ENCODE assay signal across 9 cellular contexts in the genomic region with DNA sequence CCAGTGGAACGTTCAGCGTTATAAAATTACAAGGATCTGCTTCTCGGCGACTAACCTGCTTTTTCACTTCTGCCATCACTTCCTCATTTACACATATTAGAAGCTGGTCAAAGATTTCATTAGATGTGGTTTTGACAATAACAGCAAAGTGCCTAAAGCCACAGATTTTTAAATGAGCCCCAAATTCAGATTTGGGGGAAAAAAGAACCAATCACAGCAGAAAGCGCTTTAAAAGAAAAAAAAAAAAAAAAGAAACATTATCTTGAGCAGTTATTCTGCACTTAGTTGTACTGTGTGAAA.
DNase-seq lines count a peak whose midpoint lies in the region; ATAC-seq, FAIRE-seq and TF ChIP-seq lines count a peak whose summit lies in the region.
"Had no signal": no experiment of that assay in that cellular context is flagged by ENCODE, and none has a peak within 500 bp of the region (broad histone marks: within the 10 kb centered on the region; RNA-seq: fewer than 3 reads in every experiment).

No MANE protein-coding gene starts in this region.

- no peaks in the 10 kb centered on the region for H3K27me3 ChIP-seq in endothelial cell of umbilical vein (ENCODE audit: control insufficient read depth in 2 of 2, insufficient read depth in 2 of 2, low read length in 2 of 2)
- no peaks in the 10 kb centered on the region for H3K27me3 ChIP-seq in subcutaneous abdominal adipose tissue (ENCODE audit: control insufficient read depth in 5 of 5, insufficient read depth in 4 of 5, low read length in 5 of 5)

- H3K9me3 ChIP-seq in endothelial cell of umbilical vein (replicated peaks; ENCODE audit: control insufficient read depth, insufficient read depth, low read length) (no peaks in the 10 kb centered on the region), subcutaneous abdominal adipose tissue (ENCODE audit: control insufficient read depth in 5 of 5, low read length in 5 of 5) (no peaks in the 10 kb centered on the region)

- peaks cover 34% of the 10 kb centered on the region for H3K4me1 ChIP-seq in endothelial cell of umbilical vein (ENCODE audit: control insufficient read depth, extremely low read depth, insufficient read depth, low read length)
- H3K4me1 ChIP-seq in subcutaneous abdominal adipose tissue (ENCODE audit: control insufficient read depth in 5 of 5, insufficient read depth in 5 of 5, low read length in 5 of 5): peaks cover 2 to 59% (median 37%) of the 10 kb centered on the region in 5 donors

- no peaks in the 10 kb centered on the region for H3K9me3 Mint-ChIP-seq in activated T-helper 1 cell treated with anti-CD3 and anti-CD28 coated beads, Interleukin-12 subunit alpha, Interleukin-12 subunit beta, Interleukin-2, Interleukin-4 antibody, amounts not matched to agents 30 ng/mL and 10 ng/mL and 1 ng/mL, durations not matched to agents 14 hours and 24 hours and 36 hours
- H3K9me3 Mint-ChIP-seq: activated naive CD4-positive, alpha-beta T cell treated with anti-CD3 and anti-CD28 coated beads, Interleukin-2, amount 50 U/mL, for 24 hours had no signal

- no peak overlapping the region for H3K27ac Mint-ChIP-seq in activated T-helper 1 cell treated with anti-CD3 and anti-CD28 coated beads, Interleukin-12 subunit alpha, Interleukin-12 subunit beta, Interleukin-2, Interleukin-4 antibody, amounts not matched to agents 30 ng/mL and 10 ng/mL and 1 ng/mL, durations not matched to agents 14 hours and 24 hours and 36 hours
- H3K27ac Mint-ChIP-seq: activated naive CD4-positive, alpha-beta T cell treated with anti-CD3 and anti-CD28 coated beads, Interleukin-2, amount 50 U/mL, for 24 hours had no signal

- dilution Hi-C loops in endothelial cell of umbilical vein (cut with MboI; ENCODE audit: extremely low pct_ligation_motif_present, low sequenced_read_pairs): no loop called here

- no peaks in the 10 kb centered on the region for H3K4me1 Mint-ChIP-seq in activated T-helper 1 cell treated with anti-CD3 and anti-CD28 coated beads, Interleukin-12 subunit alpha, Interleukin-12 subunit beta, Interleukin-2, Interleukin-4 antibody, amounts not matched to agents 30 ng/mL and 10 ng/mL and 1 ng/mL, durations not matched to agents 14 hours and 24 hours and 36 hours (ENCODE audit: low read depth)
- H3K4me1 Mint-ChIP-seq: activated naive CD4-positive, alpha-beta T cell treated with anti-CD3 and anti-CD28 coated beads, Interleukin-2, amount 50 U/mL, for 24 hours had no signal

- POLR2A ChIA-PET in endothelial cell of umbilical vein (lab: Charles Lee): interaction anchor here (0.7 kb wide), 1 partner anchor 18 kb away, joined by 3 read pairs; no protein-coding TSS in a partner anchor

- in situ Hi-C loops in G401 (cut with HindIII; ENCODE audit: low sequenced_read_pairs): no loop called here

- BruUV-seq in endothelial cell of umbilical vein (replicated peaks; lab: Mats Ljungman, UMichigan): TSS peak; percentile 86

- no peaks in the 10 kb centered on the region for H3K36me3 Mint-ChIP-seq in activated T-helper 1 cell treated with anti-CD3 and anti-CD28 coated beads, Interleukin-12 subunit alpha, Interleukin-12 subunit beta, Interleukin-2, Interleukin-4 antibody, amounts not matched to agents 30 ng/mL and 10 ng/mL and 1 ng/mL, durations not matched to agents 14 hours and 24 hours and 36 hours (ENCODE audit: low read depth)
- H3K36me3 Mint-ChIP-seq: activated naive CD4-positive, alpha-beta T cell treated with anti-CD3 and anti-CD28 coated beads, Interleukin-2, amount 50 U/mL, for 24 hours had no signal

- H3K27ac ChIP-seq in endothelial cell of umbilical vein (ENCODE audit: insufficient read depth, low read depth, low read length): peak overlapping the region; percentile 49
- peak overlapping the region; percentile 77 for H3K27ac ChIP-seq in subcutaneous abdominal adipose tissue (ENCODE audit: low read depth, low read length)

- no peaks in the 10 kb centered on the region for H3K9me1 ChIP-seq in endothelial cell of umbilical vein (replicated peaks; ENCODE audit: control insufficient read depth, extremely low read depth, insufficient read depth, low read length)

- no peak for FAIRE-seq in endothelial cell of umbilical vein (lab: Jason Lieb, UNC)

- TF ChIP-seq CTCF in endothelial cell of umbilical vein (IDR thresholded peaks at IDR 0.05; ENCODE audit: extremely low read depth in 1 of 2, insufficient read depth in 1 of 2, low read depth in 1 of 2, low read length in 2 of 2): no peak

- H3K4me3 ChIP-seq in endothelial cell of umbilical vein (replicated peaks in 1 of 3; ENCODE audit: insufficient read depth in 1 of 3, low read depth in 1 of 3, low read length in 3 of 3): peak overlapping the region in 1 of 3 experiments; percentile 29
- peak overlapping the region; percentile 50 to 76 (median 58) for H3K4me3 ChIP-seq in subcutaneous abdominal adipose tissue (ENCODE audit: low read depth in 1 of 5, low read length in 5 of 5)

- ATAC-seq in GM19452 (IDR thresholded peaks at IDR 0.05; ENCODE audit: unreplicated experiment) (peak; percentile 71), HG03439 (IDR thresholded peaks at IDR 0.05; ENCODE audit: unreplicated experiment) (peak; percentile 50), GM19455 (IDR thresholded peaks at IDR 0.05; ENCODE audit: unreplicated experiment) (no peak)

- CTCF ChIA-PET in endothelial cell of umbilical vein (lab: Charles Lee): interaction anchor here (1.0 to 1.4 kb wide), 4 partner anchors 32 to 152 kb away, joined by 3 to 6 read pairs (median 4); no protein-coding TSS in a partner anchor

- intact Hi-C loops in endothelial cell of umbilical vein (cut with micrococcal nuclease): loop anchor here (2.0 kb wide), 1 partner anchor 58 kb away; no protein-coding TSS in a partner anchor
- intact Hi-C loops in activated T-helper 1 cell treated with anti-CD3 and anti-CD28 coated beads, Interleukin-12 subunit alpha, Interleukin-12 subunit beta, Interleukin-2, Interleukin-4 antibody, amounts not matched to agents 30 ng/mL and 10 ng/mL and 1 ng/mL, durations not matched to agents 14 hours and 24 hours and 36 hours (cut with micrococcal nuclease): no loop called here

- H3K79me2 ChIP-seq in endothelial cell of umbilical vein (ENCODE audit: control insufficient read depth, insufficient read depth, low read length): peaks cover 44% of the 10 kb centered on the region

- no peaks in the 10 kb centered on the region for H3K36me3 ChIP-seq in endothelial cell of umbilical vein (ENCODE audit: control insufficient read depth in 2 of 2, extremely low read depth in 1 of 2, insufficient read depth in 2 of 2, low read length in 2 of 2)
- H3K36me3 ChIP-seq in subcutaneous abdominal adipose tissue (ENCODE audit: control insufficient read depth in 5 of 5, insufficient read depth in 5 of 5, low read length in 5 of 5): no peaks in the 10 kb centered on the region

- no peaks in the 10 kb centered on the region for H4K20me1 ChIP-seq in endothelial cell of umbilical vein (replicated peaks; ENCODE audit: control insufficient read depth, extremely low read depth, insufficient read depth, low read length)

- no peak overlapping the region for H2AFZ ChIP-seq in endothelial cell of umbilical vein (ENCODE audit: low read depth, low read length)

- H3K4me2 ChIP-seq in endothelial cell of umbilical vein (ENCODE audit: insufficient read depth, low read length): peak overlapping the region; percentile 77

- no peak overlapping the region for H3K4me3 Mint-ChIP-seq in activated T-helper 1 cell treated with anti-CD3 and anti-CD28 coated beads, Interleukin-12 subunit alpha, Interleukin-12 subunit beta, Interleukin-2, Interleukin-4 antibody, amounts not matched to agents 30 ng/mL and 10 ng/mL and 1 ng/mL, durations not matched to agents 14 hours and 24 hours and 36 hours
- H3K4me3 Mint-ChIP-seq: activated naive CD4-positive, alpha-beta T cell treated with anti-CD3 and anti-CD28 coated beads, Interleukin-2, amount 50 U/mL, for 24 hours had no signal

- peaks cover 3% of the 10 kb centered on the region for H3K27me3 Mint-ChIP-seq in activated T-helper 1 cell treated with anti-CD3 and anti-CD28 coated beads, Interleukin-12 subunit alpha, Interleukin-12 subunit beta, Interleukin-2, Interleukin-4 antibody, amounts not matched to agents 30 ng/mL and 10 ng/mL and 1 ng/mL, durations not matched to agents 14 hours and 24 hours and 36 hours (ENCODE audit: insufficient read depth)

- no peak for TF ChIP-seq POLR2A in endothelial cell of umbilical vein (IDR thresholded peaks at IDR 0.05; ENCODE audit: low read depth, low read length)

- no peak for DNase-seq in endothelial cell of umbilical vein (ENCODE audit: low read depth, low spot score)
- no peak for DNase-seq in activated T-helper 1 cell treated with anti-CD3 and anti-CD28 coated beads, Interleukin-12 subunit alpha, Interleukin-12 subunit beta, Interleukin-2, Interleukin-4 antibody, amounts not matched to agents 30 ng/mL and 10 ng/mL and 1 ng/mL, durations not matched to agents 14 hours and 24 hours and 36 hours (ENCODE audit: low spot score)
- DNase-seq in G401 (ENCODE audit: low spot score): no peak
- DNase-seq in NK-92 (lab: John Stamatoyannopoulos, UW; ENCODE audit: unreplicated experiment): no peak

- H3K9ac ChIP-seq in endothelial cell of umbilical vein (replicated peaks; ENCODE audit: extremely low read depth, insufficient read depth, low read length): peak overlapping the region; percentile 30
- H3K9ac ChIP-seq in subcutaneous abdominal adipose tissue (ENCODE audit: low read length in 5 of 5): peak overlapping the region in 4 of 5 donors; percentile 31 to 74 (median 56)

TF ChIP-seq in endothelial cell of umbilical vein, 7 proteins besides CTCF, POLR2A, EP300 and RAD21:
- TF ChIP-seq MYC (IDR thresholded peaks at IDR 0.05; ENCODE audit: low read depth, low read length): no peak
- TF ChIP-seq GATA2 (IDR thresholded peaks at IDR 0.05; ENCODE audit: insufficient read depth, insufficient read length, low read depth, low read length): no peak
- no peak for TF ChIP-seq JUN (IDR thresholded peaks at IDR 0.05; ENCODE audit: borderline replicate concordance, insufficient read depth, insufficient read length, low read depth)
- no peak for TF ChIP-seq POLR2AphosphoS5 (IDR thresholded peaks at IDR 0.05; ENCODE audit: insufficient read depth, low read depth, low read length)
- no peak for TF ChIP-seq FOS (IDR thresholded peaks at IDR 0.05; ENCODE audit: borderline replicate concordance, insufficient read depth, low read length)
- TF ChIP-seq EZH2 (IDR thresholded peaks at IDR 0.05; ENCODE audit: borderline replicate concordance, low read depth, low read length, severe bottlenecking): no peak
- TF ChIP-seq, protein P1, sequence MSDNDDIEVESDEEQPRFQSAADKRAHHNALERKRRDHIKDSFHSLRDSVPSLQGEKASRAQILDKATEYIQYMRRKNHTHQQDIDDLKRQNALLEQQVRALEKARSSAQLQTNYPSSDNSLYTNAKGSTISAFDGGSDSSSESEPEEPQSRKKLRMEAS (IDR thresholded peaks at IDR 0.05; ENCODE audit: insufficient read depth, insufficient read length): no peak
